8 cellular contexts compared by ENCODE assay signal in genomic region chr2:202375611-202376408, GRCh38. TPM values are rescaled to one million over a fixed set of nuclear protein-coding genes. Genes with fewer than 3 reads are reported as not detected.
DNase-seq lines count a peak whose midpoint lies in the region; ATAC-seq and FAIRE-seq lines count a peak whose summit lies in the region.

Gene BMPR2, plus strand, starts transcription at chr2:202376327. Its CDS starts 1,148 bp downstream, at chr2:202377475.

- H3K27me3 Mint-ChIP-seq in activated CD4-positive, alpha-beta T cell treated with anti-CD3 and anti-CD28 coated beads, Interleukin-2, amount 10 ng/mL, durations not matched to agents 24 days and 14 days, result peaks cover 10% of the 10 kb centered on the region

- H3K36me3 Mint-ChIP-seq in activated CD4-positive, alpha-beta T cell treated with anti-CD3 and anti-CD28 coated beads, Interleukin-2, amount 10 ng/mL, durations not matched to agents 24 days and 14 days (ENCODE audit: low read depth), result no peaks in the 10 kb centered on the region

- H3K4me1 Mint-ChIP-seq in activated CD4-positive, alpha-beta T cell treated with anti-CD3 and anti-CD28 coated beads, Interleukin-2, amount 10 ng/mL, durations not matched to agents 24 days and 14 days, result peaks cover 25% of the 10 kb centered on the region

- peak within 1 kb of the TSS; percentile 95 for H3K4me3 Mint-ChIP-seq in activated CD4-positive, alpha-beta T cell treated with anti-CD3 and anti-CD28 coated beads, Interleukin-2, amount 10 ng/mL, durations not matched to agents 24 days and 14 days

- H3K9me3 Mint-ChIP-seq in activated CD4-positive, alpha-beta T cell treated with anti-CD3 and anti-CD28 coated beads, Interleukin-2, amount 10 ng/mL, durations not matched to agents 24 days and 14 days, result no peaks in the 10 kb centered on the region

- FAIRE-seq in GM19239 (lab: Jason Lieb, UNC), result peak; percentile 51

- intact Hi-C loops in activated CD4-positive, alpha-beta T cell treated with anti-CD3 and anti-CD28 coated beads, Interleukin-2, amount 10 ng/mL, durations not matched to agents 24 days and 14 days (cut with micrococcal nuclease), result loop anchor here (2.0 to 10.0 kb wide), 3 partner anchors 74 to 259 kb away; partner anchors contain the start of gene FAM117B

- peak within 1 kb of the TSS; percentile 85 for H3K27ac Mint-ChIP-seq in activated CD4-positive, alpha-beta T cell treated with anti-CD3 and anti-CD28 coated beads, Interleukin-2, amount 10 ng/mL, durations not matched to agents 24 days and 14 days

- DNase-seq in Ammon's horn (ENCODE audit: low spot score) (peak; percentile 91), GM19239 (ENCODE audit: insufficient read length, low spot score) (peak; percentile 69), NCI-H524 (lab: John Stamatoyannopoulos, UW) (peak; percentile 90), dedifferentiated amniotic fluid mesenchymal stem cell (ENCODE audit: extremely low spot score) (peak; percentile 80), left lobe of liver (ENCODE audit: low spot score) (peak; percentile 92)
- DNase-seq in activated CD4-positive, alpha-beta T cell treated with anti-CD3 and anti-CD28 coated beads, Interleukin-2, amount 10 ng/mL, durations not matched to agents 24 days and 14 days, result peak; percentile 96
- DNase-seq in stimulated activated CD4-positive, alpha-beta T cell treated with anti-CD3 and anti-CD28 coated beads, Interleukin-2, amount 100 ng/mL, for 24 hours, result peak; percentile 83 to 87

- peak; percentile 72 for ATAC-seq in HG03442 (IDR thresholded peaks at IDR 0.05; ENCODE audit: unreplicated experiment)
- ATAC-seq in left lobe of liver, result peak; percentile 88

RNA-seq across cellular contexts. Expression of gene BMPR2, which starts in this region (rescaled TPM):
- total RNA-seq in activated CD4-positive, alpha-beta T cell treated with anti-CD3 and anti-CD28 coated beads, Interleukin-2, amount 10 ng/mL, durations not matched to agents 24 days and 14 days, result 5.4 and 6.3 TPM in 2 replicates
- total RNA-seq in left lobe of liver, result 15.0 TPM

Comparison
In these comparisons a context has a peak if more than half of its experiments do, and no peak if none do; other contexts are left out.
1. Peak in every context shown above with its lines: DNase-seq and ATAC-seq.